ENCODE assay signal across 1 cellular context in the genomic region with DNA sequence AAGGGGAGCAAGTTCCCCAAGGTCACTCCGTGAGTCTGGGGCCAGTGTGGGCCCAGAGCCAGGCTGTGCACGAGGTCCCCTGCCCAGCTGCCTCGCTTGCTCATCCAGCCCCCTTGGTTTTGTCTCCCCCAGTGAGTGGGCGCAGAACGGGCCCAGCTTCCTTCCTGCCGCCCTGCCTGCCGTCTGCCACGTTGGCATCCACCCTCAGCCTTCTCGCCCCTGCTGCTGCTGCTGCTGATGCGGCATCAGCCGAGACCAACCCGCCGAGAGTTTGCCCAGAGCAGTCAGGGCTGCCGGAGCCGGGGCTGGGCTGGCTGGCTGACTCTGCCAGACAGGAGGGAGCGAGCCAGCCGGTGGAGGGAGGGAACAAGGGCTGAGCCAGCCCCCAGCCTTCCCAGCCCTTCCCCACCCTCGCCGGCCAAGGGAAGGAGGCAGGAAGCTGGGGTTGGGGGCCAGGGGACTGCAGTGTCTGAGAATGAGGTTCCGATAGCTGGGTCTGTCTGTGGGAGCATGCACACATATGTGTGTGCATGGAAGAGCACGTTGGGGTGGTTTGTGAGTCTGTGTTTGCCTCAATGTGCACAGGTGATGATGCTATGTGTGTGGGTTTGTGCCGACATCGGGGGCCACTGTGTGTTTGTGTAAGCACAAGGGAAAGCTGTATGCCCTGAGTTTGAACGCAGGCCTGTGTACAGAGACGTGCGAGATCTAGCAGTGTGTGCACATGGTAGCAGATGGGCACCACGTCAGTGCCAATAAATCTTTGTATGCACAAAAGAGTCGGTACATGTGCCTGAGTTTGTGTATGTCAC.
TF ChIP-seq lines count a peak whose summit lies in the region.

No MANE protein-coding gene starts in this region.

TF ChIP-seq in HepG2, 621 proteins besides CTCF, POLR2A, EP300 and RAD21 (continued from another document and continues in another):
- TF ChIP-seq, protein P1, sequence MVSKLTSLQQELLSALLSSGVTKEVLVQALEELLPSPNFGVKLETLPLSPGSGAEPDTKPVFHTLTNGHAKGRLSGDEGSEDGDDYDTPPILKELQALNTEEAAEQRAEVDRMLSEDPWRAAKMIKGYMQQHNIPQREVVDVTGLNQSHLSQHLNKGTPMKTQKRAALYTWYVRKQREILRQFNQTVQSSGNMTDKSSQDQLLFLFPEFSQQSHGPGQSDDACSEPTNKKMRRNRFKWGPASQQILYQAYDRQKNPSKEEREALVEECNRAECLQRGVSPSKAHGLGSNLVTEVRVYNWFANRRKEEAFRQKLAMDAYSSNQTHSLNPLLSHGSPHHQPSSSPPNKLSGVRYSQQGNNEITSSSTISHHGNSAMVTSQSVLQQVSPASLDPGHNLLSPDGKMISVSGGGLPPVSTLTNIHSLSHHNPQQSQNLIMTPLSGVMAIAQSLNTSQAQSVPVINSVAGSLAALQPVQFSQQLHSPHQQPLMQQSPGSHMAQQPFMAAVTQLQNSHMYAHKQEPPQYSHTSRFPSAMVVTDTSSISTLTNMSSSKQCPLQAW (CRISPR knock-in tag; IDR thresholded peaks at IDR 0.05) = no peak
- TF ChIP-seq MTF2 (CRISPR knock-in tag; IDR thresholded peaks at IDR 0.05; ENCODE audit: borderline replicate concordance) = no peak
- no peak for TF ChIP-seq EHMT2 (IDR thresholded peaks at IDR 0.05; ENCODE audit: borderline replicate concordance, low read depth, low read length)
- TF ChIP-seq ZNF547 (CRISPR knock-in tag; IDR thresholded peaks at IDR 0.05) = peak; percentile 54; the same call in 1 of the 2 replicates
- TF ChIP-seq RXRB (CRISPR knock-in tag; IDR thresholded peaks at IDR 0.05; ENCODE audit: borderline replicate concordance) = no peak
- TF ChIP-seq SP140L (CRISPR knock-in tag; IDR thresholded peaks at IDR 0.05; ENCODE audit: borderline replicate concordance) = no peak
- TF ChIP-seq ADNP (CRISPR knock-in tag; IDR thresholded peaks at IDR 0.05) = peak; percentile 76; the same call in 1 of the 2 replicates
- no peak for TF ChIP-seq ZNF333 (CRISPR knock-in tag; IDR thresholded peaks at IDR 0.05; ENCODE audit: borderline replicate concordance)
- no peak for TF ChIP-seq ZBTB7B (CRISPR knock-in tag; IDR thresholded peaks at IDR 0.05)
- TF ChIP-seq, protein P2, sequence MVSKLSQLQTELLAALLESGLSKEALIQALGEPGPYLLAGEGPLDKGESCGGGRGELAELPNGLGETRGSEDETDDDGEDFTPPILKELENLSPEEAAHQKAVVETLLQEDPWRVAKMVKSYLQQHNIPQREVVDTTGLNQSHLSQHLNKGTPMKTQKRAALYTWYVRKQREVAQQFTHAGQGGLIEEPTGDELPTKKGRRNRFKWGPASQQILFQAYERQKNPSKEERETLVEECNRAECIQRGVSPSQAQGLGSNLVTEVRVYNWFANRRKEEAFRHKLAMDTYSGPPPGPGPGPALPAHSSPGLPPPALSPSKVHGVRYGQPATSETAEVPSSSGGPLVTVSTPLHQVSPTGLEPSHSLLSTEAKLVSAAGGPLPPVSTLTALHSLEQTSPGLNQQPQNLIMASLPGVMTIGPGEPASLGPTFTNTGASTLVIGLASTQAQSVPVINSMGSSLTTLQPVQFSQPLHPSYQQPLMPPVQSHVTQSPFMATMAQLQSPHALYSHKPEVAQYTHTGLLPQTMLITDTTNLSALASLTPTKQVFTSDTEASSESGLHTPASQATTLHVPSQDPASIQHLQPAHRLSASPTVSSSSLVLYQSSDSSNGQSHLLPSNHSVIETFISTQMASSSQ (IDR thresholded peaks at IDR 0.05; ENCODE audit: low read depth) = no peak
- TF ChIP-seq, protein P2 (CRISPR knock-in tag; IDR thresholded peaks at IDR 0.05; ENCODE audit: borderline replicate concordance) = no peak
- TF ChIP-seq, protein P3, sequence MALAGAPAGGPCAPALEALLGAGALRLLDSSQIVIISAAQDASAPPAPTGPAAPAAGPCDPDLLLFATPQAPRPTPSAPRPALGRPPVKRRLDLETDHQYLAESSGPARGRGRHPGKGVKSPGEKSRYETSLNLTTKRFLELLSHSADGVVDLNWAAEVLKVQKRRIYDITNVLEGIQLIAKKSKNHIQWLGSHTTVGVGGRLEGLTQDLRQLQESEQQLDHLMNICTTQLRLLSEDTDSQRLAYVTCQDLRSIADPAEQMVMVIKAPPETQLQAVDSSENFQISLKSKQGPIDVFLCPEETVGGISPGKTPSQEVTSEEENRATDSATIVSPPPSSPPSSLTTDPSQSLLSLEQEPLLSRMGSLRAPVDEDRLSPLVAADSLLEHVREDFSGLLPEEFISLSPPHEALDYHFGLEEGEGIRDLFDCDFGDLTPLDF (CRISPR knock-in tag; IDR thresholded peaks at IDR 0.05) = no peak
- no peak for TF ChIP-seq ZNF317 (CRISPR knock-in tag; IDR thresholded peaks at IDR 0.05)
- TF ChIP-seq NFE2L2 (IDR thresholded peaks at IDR 0.05; ENCODE audit: low read length) = no peak
- no peak for TF ChIP-seq REPIN1 (CRISPR knock-in tag; IDR thresholded peaks at IDR 0.05; ENCODE audit: borderline replicate concordance, low read depth)
- no peak for TF ChIP-seq GABPA (IDR thresholded peaks at IDR 0.05; ENCODE audit: low read depth, low read length)
- no peak for TF ChIP-seq GABPA (CRISPR knock-in tag; IDR thresholded peaks at IDR 0.05; ENCODE audit: low read depth)
- no peak for TF ChIP-seq MXI1 (IDR thresholded peaks at IDR 0.05; ENCODE audit: borderline replicate concordance, low read depth, low read length)
- TF ChIP-seq, protein P4, sequence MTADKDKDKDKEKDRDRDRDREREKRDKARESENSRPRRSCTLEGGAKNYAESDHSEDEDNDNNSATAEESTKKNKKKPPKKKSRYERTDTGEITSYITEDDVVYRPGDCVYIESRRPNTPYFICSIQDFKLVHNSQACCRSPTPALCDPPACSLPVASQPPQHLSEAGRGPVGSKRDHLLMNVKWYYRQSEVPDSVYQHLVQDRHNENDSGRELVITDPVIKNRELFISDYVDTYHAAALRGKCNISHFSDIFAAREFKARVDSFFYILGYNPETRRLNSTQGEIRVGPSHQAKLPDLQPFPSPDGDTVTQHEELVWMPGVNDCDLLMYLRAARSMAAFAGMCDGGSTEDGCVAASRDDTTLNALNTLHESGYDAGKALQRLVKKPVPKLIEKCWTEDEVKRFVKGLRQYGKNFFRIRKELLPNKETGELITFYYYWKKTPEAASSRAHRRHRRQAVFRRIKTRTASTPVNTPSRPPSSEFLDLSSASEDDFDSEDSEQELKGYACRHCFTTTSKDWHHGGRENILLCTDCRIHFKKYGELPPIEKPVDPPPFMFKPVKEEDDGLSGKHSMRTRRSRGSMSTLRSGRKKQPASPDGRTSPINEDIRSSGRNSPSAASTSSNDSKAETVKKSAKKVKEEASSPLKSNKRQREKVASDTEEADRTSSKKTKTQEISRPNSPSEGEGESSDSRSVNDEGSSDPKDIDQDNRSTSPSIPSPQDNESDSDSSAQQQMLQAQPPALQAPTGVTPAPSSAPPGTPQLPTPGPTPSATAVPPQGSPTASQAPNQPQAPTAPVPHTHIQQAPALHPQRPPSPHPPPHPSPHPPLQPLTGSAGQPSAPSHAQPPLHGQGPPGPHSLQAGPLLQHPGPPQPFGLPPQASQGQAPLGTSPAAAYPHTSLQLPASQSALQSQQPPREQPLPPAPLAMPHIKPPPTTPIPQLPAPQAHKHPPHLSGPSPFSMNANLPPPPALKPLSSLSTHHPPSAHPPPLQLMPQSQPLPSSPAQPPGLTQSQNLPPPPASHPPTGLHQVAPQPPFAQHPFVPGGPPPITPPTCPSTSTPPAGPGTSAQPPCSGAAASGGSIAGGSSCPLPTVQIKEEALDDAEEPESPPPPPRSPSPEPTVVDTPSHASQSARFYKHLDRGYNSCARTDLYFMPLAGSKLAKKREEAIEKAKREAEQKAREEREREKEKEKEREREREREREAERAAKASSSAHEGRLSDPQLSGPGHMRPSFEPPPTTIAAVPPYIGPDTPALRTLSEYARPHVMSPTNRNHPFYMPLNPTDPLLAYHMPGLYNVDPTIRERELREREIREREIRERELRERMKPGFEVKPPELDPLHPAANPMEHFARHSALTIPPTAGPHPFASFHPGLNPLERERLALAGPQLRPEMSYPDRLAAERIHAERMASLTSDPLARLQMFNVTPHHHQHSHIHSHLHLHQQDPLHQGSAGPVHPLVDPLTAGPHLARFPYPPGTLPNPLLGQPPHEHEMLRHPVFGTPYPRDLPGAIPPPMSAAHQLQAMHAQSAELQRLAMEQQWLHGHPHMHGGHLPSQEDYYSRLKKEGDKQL (CRISPR knock-in tag; IDR thresholded peaks at IDR 0.05; ENCODE audit: low read depth) = no peak
- no peak for TF ChIP-seq SSRP1 (CRISPR knock-in tag; IDR thresholded peaks at IDR 0.05)
- TF ChIP-seq GLI4 (CRISPR knock-in tag; IDR thresholded peaks at IDR 0.05; ENCODE audit: borderline replicate concordance) = 0 out of 2 replicates have a peak, but pooled peaks have one; percentile 50
- no peak for TF ChIP-seq MEF2D (CRISPR knock-in tag; IDR thresholded peaks at IDR 0.05)
- TF ChIP-seq, protein P5, sequence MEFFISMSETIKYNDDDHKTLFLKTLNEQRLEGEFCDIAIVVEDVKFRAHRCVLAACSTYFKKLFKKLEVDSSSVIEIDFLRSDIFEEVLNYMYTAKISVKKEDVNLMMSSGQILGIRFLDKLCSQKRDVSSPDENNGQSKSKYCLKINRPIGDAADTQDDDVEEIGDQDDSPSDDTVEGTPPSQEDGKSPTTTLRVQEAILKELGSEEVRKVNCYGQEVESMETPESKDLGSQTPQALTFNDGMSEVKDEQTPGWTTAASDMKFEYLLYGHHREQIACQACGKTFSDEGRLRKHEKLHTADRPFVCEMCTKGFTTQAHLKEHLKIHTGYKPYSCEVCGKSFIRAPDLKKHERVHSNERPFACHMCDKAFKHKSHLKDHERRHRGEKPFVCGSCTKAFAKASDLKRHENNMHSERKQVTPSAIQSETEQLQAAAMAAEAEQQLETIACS (CRISPR knock-in tag; IDR thresholded peaks at IDR 0.05) = no peak
- TF ChIP-seq, protein P6, sequence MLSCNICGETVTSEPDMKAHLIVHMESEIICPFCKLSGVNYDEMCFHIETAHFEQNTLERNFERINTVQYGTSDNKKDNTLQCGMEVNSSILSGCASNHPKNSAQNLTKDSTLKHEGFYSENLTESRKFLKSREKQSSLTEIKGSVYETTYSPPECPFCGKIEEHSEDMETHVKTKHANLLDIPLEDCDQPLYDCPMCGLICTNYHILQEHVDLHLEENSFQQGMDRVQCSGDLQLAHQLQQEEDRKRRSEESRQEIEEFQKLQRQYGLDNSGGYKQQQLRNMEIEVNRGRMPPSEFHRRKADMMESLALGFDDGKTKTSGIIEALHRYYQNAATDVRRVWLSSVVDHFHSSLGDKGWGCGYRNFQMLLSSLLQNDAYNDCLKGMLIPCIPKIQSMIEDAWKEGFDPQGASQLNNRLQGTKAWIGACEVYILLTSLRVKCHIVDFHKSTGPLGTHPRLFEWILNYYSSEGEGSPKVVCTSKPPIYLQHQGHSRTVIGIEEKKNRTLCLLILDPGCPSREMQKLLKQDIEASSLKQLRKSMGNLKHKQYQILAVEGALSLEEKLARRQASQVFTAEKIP (CRISPR knock-in tag; IDR thresholded peaks at IDR 0.05; ENCODE audit: borderline replicate concordance) = no peak
- TF ChIP-seq, protein P7, sequence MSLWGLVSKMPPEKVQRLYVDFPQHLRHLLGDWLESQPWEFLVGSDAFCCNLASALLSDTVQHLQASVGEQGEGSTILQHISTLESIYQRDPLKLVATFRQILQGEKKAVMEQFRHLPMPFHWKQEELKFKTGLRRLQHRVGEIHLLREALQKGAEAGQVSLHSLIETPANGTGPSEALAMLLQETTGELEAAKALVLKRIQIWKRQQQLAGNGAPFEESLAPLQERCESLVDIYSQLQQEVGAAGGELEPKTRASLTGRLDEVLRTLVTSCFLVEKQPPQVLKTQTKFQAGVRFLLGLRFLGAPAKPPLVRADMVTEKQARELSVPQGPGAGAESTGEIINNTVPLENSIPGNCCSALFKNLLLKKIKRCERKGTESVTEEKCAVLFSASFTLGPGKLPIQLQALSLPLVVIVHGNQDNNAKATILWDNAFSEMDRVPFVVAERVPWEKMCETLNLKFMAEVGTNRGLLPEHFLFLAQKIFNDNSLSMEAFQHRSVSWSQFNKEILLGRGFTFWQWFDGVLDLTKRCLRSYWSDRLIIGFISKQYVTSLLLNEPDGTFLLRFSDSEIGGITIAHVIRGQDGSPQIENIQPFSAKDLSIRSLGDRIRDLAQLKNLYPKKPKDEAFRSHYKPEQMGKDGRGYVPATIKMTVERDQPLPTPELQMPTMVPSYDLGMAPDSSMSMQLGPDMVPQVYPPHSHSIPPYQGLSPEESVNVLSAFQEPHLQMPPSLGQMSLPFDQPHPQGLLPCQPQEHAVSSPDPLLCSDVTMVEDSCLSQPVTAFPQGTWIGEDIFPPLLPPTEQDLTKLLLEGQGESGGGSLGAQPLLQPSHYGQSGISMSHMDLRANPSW (CRISPR knock-in tag; IDR thresholded peaks at IDR 0.05; ENCODE audit: borderline replicate concordance) = no peak
- TF ChIP-seq FLYWCH1 (CRISPR knock-in tag; IDR thresholded peaks at IDR 0.05) = no peak
- TF ChIP-seq, protein P8, sequence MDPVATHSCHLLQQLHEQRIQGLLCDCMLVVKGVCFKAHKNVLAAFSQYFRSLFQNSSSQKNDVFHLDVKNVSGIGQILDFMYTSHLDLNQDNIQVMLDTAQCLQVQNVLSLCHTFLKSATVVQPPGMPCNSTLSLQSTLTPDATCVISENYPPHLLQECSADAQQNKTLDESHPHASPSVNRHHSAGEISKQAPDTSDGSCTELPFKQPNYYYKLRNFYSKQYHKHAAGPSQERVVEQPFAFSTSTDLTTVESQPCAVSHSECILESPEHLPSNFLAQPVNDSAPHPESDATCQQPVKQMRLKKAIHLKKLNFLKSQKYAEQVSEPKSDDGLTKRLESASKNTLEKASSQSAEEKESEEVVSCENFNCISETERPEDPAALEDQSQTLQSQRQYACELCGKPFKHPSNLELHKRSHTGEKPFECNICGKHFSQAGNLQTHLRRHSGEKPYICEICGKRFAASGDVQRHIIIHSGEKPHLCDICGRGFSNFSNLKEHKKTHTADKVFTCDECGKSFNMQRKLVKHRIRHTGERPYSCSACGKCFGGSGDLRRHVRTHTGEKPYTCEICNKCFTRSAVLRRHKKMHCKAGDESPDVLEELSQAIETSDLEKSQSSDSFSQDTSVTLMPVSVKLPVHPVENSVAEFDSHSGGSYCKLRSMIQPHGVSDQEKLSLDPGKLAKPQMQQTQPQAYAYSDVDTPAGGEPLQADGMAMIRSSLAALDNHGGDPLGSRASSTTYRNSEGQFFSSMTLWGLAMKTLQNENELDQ (CRISPR knock-in tag; IDR thresholded peaks at IDR 0.05; ENCODE audit: borderline replicate concordance) = no peak
- no peak for TF ChIP-seq SIX1 (CRISPR knock-in tag; IDR thresholded peaks at IDR 0.05; ENCODE audit: borderline replicate concordance)
- no peak for TF ChIP-seq ZNF598 (CRISPR knock-in tag; IDR thresholded peaks at IDR 0.05; ENCODE audit: borderline replicate concordance)
- no peak for TF ChIP-seq MBD4 (IDR thresholded peaks at IDR 0.05; ENCODE audit: borderline replicate concordance, low read length)
